18 cellular contexts compared by ENCODE assay signal in the genomic region with DNA sequence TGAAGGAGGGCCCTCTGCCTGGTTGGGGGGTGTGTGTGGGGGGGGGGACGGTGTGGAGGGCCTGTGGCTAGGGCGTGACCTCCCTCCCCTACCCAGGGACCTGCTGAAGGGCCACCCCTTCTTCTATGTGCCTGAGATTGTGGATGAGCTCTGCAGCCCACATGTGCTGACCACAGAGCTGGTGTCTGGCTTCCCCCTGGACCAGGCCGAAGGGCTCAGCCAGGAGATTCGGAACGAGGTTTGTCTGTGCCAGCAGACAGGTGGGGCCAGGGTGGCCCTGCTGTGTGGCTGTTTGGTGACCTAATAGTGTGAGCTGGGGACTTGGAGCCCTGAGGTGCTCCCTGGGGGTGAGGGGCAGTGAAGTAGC. TPM values are rescaled to one million over a fixed set of nuclear protein-coding genes. Genes with fewer than 3 reads are reported as not detected.
DNase-seq lines count a peak whose midpoint lies in the region; ATAC-seq and TF ChIP-seq lines count a peak whose summit lies in the region.
"Had no signal": no experiment of that assay in that cellular context is flagged by ENCODE, and none has a peak within 500 bp of the region (broad histone marks: within the 10 kb centered on the region; RNA-seq: fewer than 3 reads in every experiment).

No MANE protein-coding gene starts in this region.

- POLR2A ChIA-PET in Caco-2 (lab: Charles Lee): no interaction called here

- DNase-seq in Caco-2 (no peak), GM23338 (ENCODE audit: low spot score) (no peak), glutamatergic neuron (no peak), psoas muscle (peak in 1 of 2 donors; percentile 72), amniotic stem cell (lab: John Stamatoyannopoulos, UW) (no peak), NCI-H1694 (lab: John Stamatoyannopoulos, UW) (no peak), progenitor cell of endocrine pancreas (ENCODE audit: low spot score, unreplicated experiment) (no peak)
- DNase-seq: activated CD4-positive, alpha-beta memory T cell treated with anti-CD3 and anti-CD28 coated beads for 36 hours; activated naive CD8-positive, alpha-beta T cell treated with anti-CD3 and anti-CD28 coated beads for 36 hours; brain microvascular endothelial cell; COR-L47; foreskin keratinocyte; NCI-H1436; NCI-H2171 treated with DMSO at 0.1 percent for 48 hours; SHP77 treated with DMSO at 0.1 percent for 48 hours; tibial artery had no signal

- H3K4me3 Mint-ChIP-seq in Caco-2 (ENCODE audit: unreplicated experiment) (no peak overlapping the region), GM23338 (no peak overlapping the region), glutamatergic neuron (ENCODE audit: unreplicated experiment) (no peak overlapping the region), progenitor cell of endocrine pancreas (ENCODE audit: low read depth) (no peak overlapping the region)
- H3K4me3 Mint-ChIP-seq: activated CD4-positive, alpha-beta memory T cell treated with anti-CD3 and anti-CD28 coated beads for 36 hours; activated naive CD8-positive, alpha-beta T cell treated with anti-CD3 and anti-CD28 coated beads for 36 hours; mesothelial cell of epicardium had no signal

- CTCF ChIA-PET in Caco-2 (lab: Charles Lee): no interaction called here

- H3K27ac Mint-ChIP-seq in Caco-2 (ENCODE audit: unreplicated experiment) (peak overlapping the region; percentile 45), GM23338 (peak overlapping the region; percentile 62; the same call in 1 of the 2 replicates), glutamatergic neuron (ENCODE audit: unreplicated experiment) (peak overlapping the region; percentile 45), progenitor cell of endocrine pancreas (no peak overlapping the region)
- H3K27ac Mint-ChIP-seq: activated CD4-positive, alpha-beta memory T cell treated with anti-CD3 and anti-CD28 coated beads for 36 hours; activated naive CD8-positive, alpha-beta T cell treated with anti-CD3 and anti-CD28 coated beads for 36 hours; mesothelial cell of epicardium had no signal

- H3K27me3 ChIP-seq in Caco-2 (replicated peaks; ENCODE audit: control insufficient read depth, insufficient read depth, low read length): no peaks in the 10 kb centered on the region
- H3K27me3 ChIP-seq in GM23338 (ENCODE audit: insufficient read depth): no peaks in the 10 kb centered on the region
- H3K27me3 ChIP-seq in psoas muscle (ENCODE audit: insufficient read depth in 3 of 3, low read length in 2 of 3): no peaks in the 10 kb centered on the region
- H3K27me3 ChIP-seq: brain microvascular endothelial cell, foreskin keratinocyte, tibial artery had no signal

- H3K9me3 ChIP-seq in Caco-2 (no peaks in the 10 kb centered on the region), psoas muscle (no peaks in the 10 kb centered on the region)
- H3K9me3 ChIP-seq: tibial artery had no signal

- no peaks in the 10 kb centered on the region; the same call in 1 of the 2 replicates for H4K20me1 ChIP-seq in GM23338 (replicated peaks; ENCODE audit: insufficient read depth)

- H3K4me3 ChIP-seq in Caco-2 (ENCODE audit: low read depth, low read length) (no peak overlapping the region), GM23338 (no peak overlapping the region), psoas muscle (no peak overlapping the region)
- H3K4me3 ChIP-seq: tibial artery had no signal

- ATAC-seq in GM23338 (no peak), psoas muscle (peak in 3 of 4 donors; percentile 3 to 15 (median 9))
- ATAC-seq: foreskin keratinocyte had no signal

- no peaks in the 10 kb centered on the region for H3K4me1 Mint-ChIP-seq in Caco-2 (ENCODE audit: low read depth, unreplicated experiment)
- peaks cover 15% of the 10 kb centered on the region for H3K4me1 Mint-ChIP-seq in GM23338
- peaks cover 17% of the 10 kb centered on the region for H3K4me1 Mint-ChIP-seq in glutamatergic neuron (ENCODE audit: low read depth, unreplicated experiment)
- peaks cover 16% of the 10 kb centered on the region for H3K4me1 Mint-ChIP-seq in progenitor cell of endocrine pancreas (ENCODE audit: low read depth)
- H3K4me1 Mint-ChIP-seq: mesothelial cell of epicardium had no signal

- H3K36me3 ChIP-seq in Caco-2 (ENCODE audit: control insufficient read depth, insufficient read depth, low read length) (peaks cover 2% of the 10 kb centered on the region), GM23338 (ENCODE audit: insufficient read depth) (no peaks in the 10 kb centered on the region), psoas muscle (ENCODE audit: insufficient read depth in 1 of 2, low read depth in 1 of 2) (peaks cover 0 to 77% of the 10 kb centered on the region in 2 donors)
- H3K36me3 ChIP-seq: brain microvascular endothelial cell had no signal

- H3K79me2 ChIP-seq in GM23338 (replicated peaks; ENCODE audit: insufficient read depth): no peaks in the 10 kb centered on the region

- no peak overlapping the region for H3K4me2 ChIP-seq in GM23338

- H3K9me3 Mint-ChIP-seq in Caco-2 (ENCODE audit: unreplicated experiment): no peaks in the 10 kb centered on the region
- no peaks in the 10 kb centered on the region for H3K9me3 Mint-ChIP-seq in GM23338
- peaks cover 5% of the 10 kb centered on the region for H3K9me3 Mint-ChIP-seq in glutamatergic neuron (ENCODE audit: unreplicated experiment)
- no peaks in the 10 kb centered on the region for H3K9me3 Mint-ChIP-seq in progenitor cell of endocrine pancreas (ENCODE audit: low read depth)
- H3K9me3 Mint-ChIP-seq: activated CD4-positive, alpha-beta memory T cell treated with anti-CD3 and anti-CD28 coated beads for 36 hours; activated naive CD8-positive, alpha-beta T cell treated with anti-CD3 and anti-CD28 coated beads for 36 hours; mesothelial cell of epicardium had no signal

- H3K4me1 ChIP-seq in Caco-2 (no peaks in the 10 kb centered on the region), GM23338 (ENCODE audit: insufficient read depth) (no peaks in the 10 kb centered on the region), psoas muscle (peaks cover 91% of the 10 kb centered on the region)
- H3K4me1 ChIP-seq: foreskin keratinocyte had no signal

- 32 to 54% (median 37%) methylated on average over 5 of the region's 5 CpGs for WGBS in psoas muscle, 3 donors

- H3K9me2 ChIP-seq in GM23338 (ENCODE audit: insufficient read depth): no peaks in the 10 kb centered on the region

- H3K36me3 Mint-ChIP-seq in Caco-2 (ENCODE audit: insufficient read depth, unreplicated experiment) (peaks cover 63% of the 10 kb centered on the region), GM23338 (ENCODE audit: low read depth) (peaks cover 21% of the 10 kb centered on the region), glutamatergic neuron (ENCODE audit: unreplicated experiment) (peaks cover 8% of the 10 kb centered on the region), progenitor cell of endocrine pancreas (ENCODE audit: insufficient read depth) (peaks cover 10% of the 10 kb centered on the region)
- H3K36me3 Mint-ChIP-seq: activated naive CD8-positive, alpha-beta T cell treated with anti-CD3 and anti-CD28 coated beads for 36 hours had no signal

- no peak for TF ChIP-seq CTCF in Caco-2 (IDR thresholded peaks at IDR 0.05; ENCODE audit: insufficient read depth in 1 of 2, low read depth in 1 of 2, low read length in 1 of 2, severe bottlenecking in 1 of 2, unreplicated experiment in 1 of 2)
- TF ChIP-seq CTCF in GM23338 (conservative IDR thresholded peaks at IDR 0.05; ENCODE audit: low read depth in 2 of 2): no peak
- no peak for TF ChIP-seq CTCF in glutamatergic neuron (IDR thresholded peaks at IDR 0.05; ENCODE audit: partially characterized antibody, unreplicated experiment)
- TF ChIP-seq CTCF in psoas muscle (IDR thresholded peaks at IDR 0.05): no peak
- TF ChIP-seq CTCF in progenitor cell of endocrine pancreas (IDR thresholded peaks at IDR 0.05; ENCODE audit: unreplicated experiment): no peak

- BruUV-seq in Caco-2 (replicated peaks; lab: Mats Ljungman, UMichigan): no TSS peak

- no peaks in the 10 kb centered on the region for H3K27me3 Mint-ChIP-seq in Caco-2 (ENCODE audit: insufficient read depth, unreplicated experiment)
- peaks cover 17% of the 10 kb centered on the region for H3K27me3 Mint-ChIP-seq in GM23338 (ENCODE audit: insufficient read depth, low read depth, poor library complexity)
- H3K27me3 Mint-ChIP-seq in glutamatergic neuron (ENCODE audit: unreplicated experiment): peaks cover 9% of the 10 kb centered on the region
- no peaks in the 10 kb centered on the region for H3K27me3 Mint-ChIP-seq in progenitor cell of endocrine pancreas
- H3K27me3 Mint-ChIP-seq: activated CD4-positive, alpha-beta memory T cell treated with anti-CD3 and anti-CD28 coated beads for 36 hours; activated naive CD8-positive, alpha-beta T cell treated with anti-CD3 and anti-CD28 coated beads for 36 hours had no signal

- intact Hi-C loops in Caco-2 (cut with micrococcal nuclease; ENCODE audit: unreplicated experiment): no loop called here
- intact Hi-C loops in psoas muscle (cut with DNase I): loop anchor here in 1 of 2 donors (5.0 kb wide), 2 partner anchors 42 to 67 kb away; partner anchors contain the start of gene COQ8A

- no peak overlapping the region for H3K27ac ChIP-seq in GM23338 (ENCODE audit: low read depth)
- peak overlapping the region; percentile 85 for H3K27ac ChIP-seq in psoas muscle
- H3K27ac ChIP-seq: brain microvascular endothelial cell, foreskin keratinocyte, tibial artery, VCaP had no signal

- no peaks in the 10 kb centered on the region; the same call in 1 of the 2 replicates for H3F3A ChIP-seq in GM23338 (replicated peaks; ENCODE audit: low read depth)

- no peak overlapping the region for H2AFZ ChIP-seq in GM23338

TF ChIP-seq in GM23338, 12 proteins besides CTCF, POLR2A, EP300 and RAD21 (continues in another document):
- TF ChIP-seq ZNF331 (CRISPR knock-in tag; IDR thresholded peaks at IDR 0.05; ENCODE audit: low read depth): no peak
- no peak for TF ChIP-seq ETS1 (IDR thresholded peaks at IDR 0.05)

RNA-seq across cellular contexts. Expression of gene COQ8A, which starts 43.9 kb away (rescaled TPM):
- total RNA-seq in Caco-2 (2022) (50.0 and 57.2 TPM in 2 replicates), glutamatergic neuron (ENCODE audit: unreplicated experiment) (41.9 TPM), psoas muscle (1,000 to 10,000 TPM in 1 of 4 donors, 100 to 1,000 TPM in 3; 574 to 1,432 (median 837) TPM), progenitor cell of endocrine pancreas (31.0 and 33.3 TPM in 2 replicates)
- 37.4 TPM in 2 replicates for total RNA-seq in GM23338 (2014; rRNA removed; shearing (Covaris generic))
- polyA plus RNA-seq in GM23338 (2016; fragmentation: Nextera tagmentation; extraction: Ambion mirVana) (25.2 and 28.5 TPM in 2 replicates), psoas muscle (1,000 to 10,000 TPM in 1 of 3 donors, 100 to 1,000 TPM in 2; 134 to 1,231 (median 616) TPM)
